Comparison of ENCODE assay signal across 9 cellular contexts in genomic region chr13:33351324-33351723, GRCh38.
DNase-seq lines count a peak whose midpoint lies in the region; ATAC-seq and TF ChIP-seq lines count a peak whose summit lies in the region.
"Had no signal": no experiment of that assay in that cellular context is flagged by ENCODE, and none has a peak within 500 bp of the region (broad histone marks: within the 10 kb centered on the region; RNA-seq: fewer than 3 reads in every experiment).

No MANE protein-coding gene starts in this region.

- H3K9me2 ChIP-seq in PC-3 (replicated peaks; ENCODE audit: low read length): no peaks in the 10 kb centered on the region
- H3K9me2 ChIP-seq in Karpas-422 (replicated peaks; ENCODE audit: insufficient read depth, low read length): no peaks in the 10 kb centered on the region

- intact Hi-C loops in PC-3 (cut with micrococcal nuclease): loop anchor here (1.0 to 10.0 kb wide), 2 partner anchors 93 to 186 kb away; no protein-coding TSS in a partner anchor
- intact Hi-C loops in head of caudate nucleus (cut with DNase I): no loop called here

- H3K9me3 ChIP-seq in PC-3 (ENCODE audit: low read length): no peaks in the 10 kb centered on the region
- no peaks in the 10 kb centered on the region for H3K9me3 ChIP-seq in osteoblast (ENCODE audit: low read depth, low read length)
- H3K9me3 ChIP-seq in Karpas-422 (ENCODE audit: low read length): no peaks in the 10 kb centered on the region
- no peaks in the 10 kb centered on the region for H3K9me3 ChIP-seq in HAP-1

- no peak for TF ChIP-seq POLR2A in erythroblast (IDR thresholded peaks at IDR 0.05; ENCODE audit: low read length)

- TF ChIP-seq CTCF in PC-3 (conservative IDR thresholded peaks at IDR 0.05; ENCODE audit: low read depth, low read length) (no peak), osteoblast (IDR thresholded peaks at IDR 0.05; ENCODE audit: extremely low read depth, low read depth, low read length) (peak; percentile 40)

- H2AFZ ChIP-seq in PC-3 (ENCODE audit: low read length) (peak overlapping the region; percentile 93; the same call in 1 of the 2 replicates), osteoblast (ENCODE audit: low read length) (peak overlapping the region; percentile 7), Karpas-422 (ENCODE audit: low read length) (no peak overlapping the region)

- H3K36me3 ChIP-seq in PC-3 (ENCODE audit: low read depth, low read length) (no peaks in the 10 kb centered on the region), osteoblast (ENCODE audit: insufficient read depth, low read length) (no peaks in the 10 kb centered on the region), Karpas-422 (ENCODE audit: insufficient read depth, low read length) (no peaks in the 10 kb centered on the region), HAP-1 (replicated peaks) (no peaks in the 10 kb centered on the region)

- H3K4me3 Mint-ChIP-seq in activated CD8-positive, alpha-beta memory T cell treated with anti-CD3 and anti-CD28 coated beads, Interleukin-2, amount 10 ng/mL, durations not matched to agents 7 days and 5 days: no peak overlapping the region
- H3K4me3 Mint-ChIP-seq: activated CD8-positive, alpha-beta T cell treated with anti-CD3 and anti-CD28 coated beads, Interleukin-2, amount 10 ng/mL, durations not matched to agents 7 days and 5 days had no signal

- H3K79me2 ChIP-seq in PC-3 (ENCODE audit: low read length) (peaks cover 43% of the 10 kb centered on the region), osteoblast (ENCODE audit: insufficient read depth, low read length) (peaks cover 24% of the 10 kb centered on the region), Karpas-422 (ENCODE audit: low read length) (no peaks in the 10 kb centered on the region)

- CTCF ChIA-PET in PC-3 (lab: Charles Lee): no interaction called here
- CTCF ChIA-PET in activated CD8-positive, alpha-beta memory T cell treated with anti-CD3 and anti-CD28 coated beads, Interleukin-2, amount 10 ng/mL, durations not matched to agents 7 days and 5 days (lab: Charles Lee): no interaction called here

- peaks cover 2% of the 10 kb centered on the region for H3K36me3 Mint-ChIP-seq in activated CD8-positive, alpha-beta memory T cell treated with anti-CD3 and anti-CD28 coated beads, Interleukin-2, amount 10 ng/mL, durations not matched to agents 7 days and 5 days

- peak overlapping the region; percentile 83 for H3K4me2 ChIP-seq in PC-3 (ENCODE audit: low read length)
- peak overlapping the region; percentile 83 for H3K4me2 ChIP-seq in osteoblast (ENCODE audit: insufficient read depth, low read length)
- no peak overlapping the region for H3K4me2 ChIP-seq in Karpas-422 (ENCODE audit: low read depth, low read length, poor library complexity, severe bottlenecking)

- H3K4me1 ChIP-seq in PC-3 (ENCODE audit: insufficient read depth, low read length) (peaks cover 31% of the 10 kb centered on the region), osteoblast (ENCODE audit: insufficient read depth, low read length) (peaks cover 23% of the 10 kb centered on the region), Karpas-422 (ENCODE audit: low read length) (peaks cover 8% of the 10 kb centered on the region), HAP-1 (peaks cover 3% of the 10 kb centered on the region)

- H3K27ac ChIP-seq in PC-3 (ENCODE audit: low read length): no peak overlapping the region
- peak overlapping the region; percentile 73 for H3K27ac ChIP-seq in osteoblast (ENCODE audit: low read depth, low read length)
- no peak overlapping the region for H3K27ac ChIP-seq in Karpas-422 (ENCODE audit: low read length)

- H3K27me3 ChIP-seq in PC-3 (ENCODE audit: low read length) (no peaks in the 10 kb centered on the region), osteoblast (ENCODE audit: insufficient read depth, low read length) (no peaks in the 10 kb centered on the region), Karpas-422 (ENCODE audit: low read length) (no peaks in the 10 kb centered on the region), HAP-1 (ENCODE audit: low read depth) (no peaks in the 10 kb centered on the region)

- H3K9ac ChIP-seq in PC-3 (ENCODE audit: low read length) (no peak overlapping the region), Karpas-422 (ENCODE audit: low read length) (no peak overlapping the region)

- H3F3A ChIP-seq in PC-3 (ENCODE audit: low read length, unreplicated experiment): no peaks in the 10 kb centered on the region

- H3K9me3 Mint-ChIP-seq in activated CD8-positive, alpha-beta memory T cell treated with anti-CD3 and anti-CD28 coated beads, Interleukin-2, amount 10 ng/mL, durations not matched to agents 7 days and 5 days (ENCODE audit: low read depth): no peaks in the 10 kb centered on the region

- in situ Hi-C loops in HAP-1 (cut with MboI; ENCODE audit: low sequenced_read_pairs): no loop called here

- ATAC-seq in PC-3: peak; percentile 29
- no peak for ATAC-seq in activated CD8-positive, alpha-beta memory T cell treated with anti-CD3 and anti-CD28 coated beads, Interleukin-2, amount 10 ng/mL, durations not matched to agents 7 days and 5 days
- ATAC-seq: activated CD8-positive, alpha-beta T cell treated with anti-CD3 and anti-CD28 coated beads, Interleukin-2, amount 10 ng/mL, durations not matched to agents 7 days and 5 days had no signal

- DNase-seq in Daoy (ENCODE audit: low read depth): peak; percentile 25
- DNase-seq in PC-3: peak; percentile 55
- DNase-seq in erythroblast (lab: John Stamatoyannopoulos, UW): peak; percentile 6 to 19
- DNase-seq in osteoblast (ENCODE audit: insufficient read length, low spot score, missing footprints): peak; percentile 90
- DNase-seq in activated CD8-positive, alpha-beta memory T cell treated with anti-CD3 and anti-CD28 coated beads, Interleukin-2, amount 10 ng/mL, durations not matched to agents 7 days and 5 days: no peak
- DNase-seq in Karpas-422: no peak
- no peak for DNase-seq in head of caudate nucleus
- DNase-seq in HAP-1 (ENCODE audit: low spot score in 2 of 2): no peak
- DNase-seq: activated CD8-positive, alpha-beta T cell treated with anti-CD3 and anti-CD28 coated beads, Interleukin-2, amount 10 ng/mL, durations not matched to agents 7 days and 5 days had no signal

- H3K27ac Mint-ChIP-seq in activated CD8-positive, alpha-beta memory T cell treated with anti-CD3 and anti-CD28 coated beads, Interleukin-2, amount 10 ng/mL, durations not matched to agents 7 days and 5 days: no peak overlapping the region
- H3K27ac Mint-ChIP-seq: activated CD8-positive, alpha-beta T cell treated with anti-CD3 and anti-CD28 coated beads, Interleukin-2, amount 10 ng/mL, durations not matched to agents 7 days and 5 days had no signal

- no TSS peak for BruUV-seq in PC-3 (replicated peaks; lab: Mats Ljungman, UMichigan)

- H3K27me3 Mint-ChIP-seq in activated CD8-positive, alpha-beta memory T cell treated with anti-CD3 and anti-CD28 coated beads, Interleukin-2, amount 10 ng/mL, durations not matched to agents 7 days and 5 days: peaks cover 54% of the 10 kb centered on the region

- peaks cover 2% of the 10 kb centered on the region for H3K4me1 Mint-ChIP-seq in activated CD8-positive, alpha-beta memory T cell treated with anti-CD3 and anti-CD28 coated beads, Interleukin-2, amount 10 ng/mL, durations not matched to agents 7 days and 5 days

- POLR2A ChIA-PET in PC-3 (lab: Charles Lee; ENCODE audit: unreplicated experiment): interaction anchor here (0.6 kb wide), 1 partner anchor 11 kb away, joined by 8 read pairs; no protein-coding TSS in a partner anchor

- H4K20me1 ChIP-seq in PC-3 (ENCODE audit: low read length): no peaks in the 10 kb centered on the region
- H4K20me1 ChIP-seq in osteoblast (ENCODE audit: insufficient read depth, low read length): no peaks in the 10 kb centered on the region
- H4K20me1 ChIP-seq in Karpas-422 (ENCODE audit: insufficient read depth, low read depth, low read length): no peaks in the 10 kb centered on the region

- H3K4me3 ChIP-seq in PC-3 (ENCODE audit: low read length) (peak overlapping the region; percentile 96), osteoblast (ENCODE audit: insufficient read depth, low read length) (peak overlapping the region; percentile 86), Karpas-422 (ENCODE audit: low read length) (no peak overlapping the region), HAP-1 (no peak overlapping the region)

Comparison
In these comparisons a context has a peak if more than half of its experiments do, and no peak if none do; other contexts are left out.
1. DNase-seq: peak in Daoy (single experiment), PC-3 (single experiment), erythroblast (2 of 2) and osteoblast (single experiment); none in activated CD8-positive, alpha-beta memory T cell treated with anti-CD3 and anti-CD28 coated beads, Interleukin-2, amount 10 ng/mL, durations not matched to agents 7 days and 5 days (single experiment), Karpas-422 (single experiment), head of caudate nucleus (0 of 42) and HAP-1 (0 of 2).
2. H3K4me3 ChIP-seq: peak in PC-3 (single experiment) and osteoblast (single experiment); none in Karpas-422 (single experiment) and HAP-1 (single experiment).